Comparison of ENCODE assay signal across 9 cellular contexts in genomic region chr11:47234669-47235075, GRCh38. TPM values are rescaled to one million over a fixed set of nuclear protein-coding genes. Genes with fewer than 3 reads are reported as not detected.
DNase-seq lines count a peak whose midpoint lies in the region; ATAC-seq and TF ChIP-seq lines count a peak whose summit lies in the region.
"Had no signal": no experiment of that assay in that cellular context is flagged by ENCODE, and none has a peak within 500 bp of the region (broad histone marks: within the 10 kb centered on the region; RNA-seq: fewer than 3 reads in every experiment).

No MANE protein-coding gene starts in this region.

- no peak overlapping the region for H3K27ac ChIP-seq in foreskin keratinocyte
- H3K27ac ChIP-seq: neutrophil had no signal

- CTCF ChIA-PET in activated CD8-positive, alpha-beta memory T cell treated with anti-CD3 and anti-CD28 coated beads, Interleukin-2, amount 10 ng/mL, durations not matched to agents 7 days and 5 days (lab: Charles Lee), result interaction anchor here (1.0 to 3.6 kb wide), 3 partner anchors 14 to 57 kb away, joined by 3 to 14 read pairs (median 8); partner anchors contain the start of genes ACP2 and ARFGAP2

- H3K4me3 Mint-ChIP-seq in activated CD8-positive, alpha-beta memory T cell treated with anti-CD3 and anti-CD28 coated beads, Interleukin-2, amount 10 ng/mL, durations not matched to agents 7 days and 5 days, result no peak overlapping the region

- no peaks in the 10 kb centered on the region for H3K9me3 Mint-ChIP-seq in activated CD8-positive, alpha-beta memory T cell treated with anti-CD3 and anti-CD28 coated beads, Interleukin-2, amount 10 ng/mL, durations not matched to agents 7 days and 5 days (ENCODE audit: low read depth)

- H3K4me1 ChIP-seq in foreskin keratinocyte, result peaks cover 10% of the 10 kb centered on the region

- H3K36me3 Mint-ChIP-seq in activated CD8-positive, alpha-beta memory T cell treated with anti-CD3 and anti-CD28 coated beads, Interleukin-2, amount 10 ng/mL, durations not matched to agents 7 days and 5 days, result peaks cover 48% of the 10 kb centered on the region

- no peaks in the 10 kb centered on the region for H3K27me3 Mint-ChIP-seq in activated CD8-positive, alpha-beta memory T cell treated with anti-CD3 and anti-CD28 coated beads, Interleukin-2, amount 10 ng/mL, durations not matched to agents 7 days and 5 days

- H3K4me1 Mint-ChIP-seq in activated CD8-positive, alpha-beta memory T cell treated with anti-CD3 and anti-CD28 coated beads, Interleukin-2, amount 10 ng/mL, durations not matched to agents 7 days and 5 days, result peaks cover 28% of the 10 kb centered on the region

- TF ChIP-seq CTCF in foreskin keratinocyte (conservative IDR thresholded peaks at IDR 0.05), result no peak

- ATAC-seq in activated CD8-positive, alpha-beta memory T cell treated with anti-CD3 and anti-CD28 coated beads, Interleukin-2, amount 10 ng/mL, durations not matched to agents 7 days and 5 days, result peak; percentile 37
- ATAC-seq in esophagus mucosa (peak; percentile 23), HG03135 (IDR thresholded peaks at IDR 0.05; ENCODE audit: unreplicated experiment) (no peak), foreskin keratinocyte (no peak)

- peak overlapping the region; percentile 26 for H3K27ac Mint-ChIP-seq in activated CD8-positive, alpha-beta memory T cell treated with anti-CD3 and anti-CD28 coated beads, Interleukin-2, amount 10 ng/mL, durations not matched to agents 7 days and 5 days

- DNase-seq in NCI-H1092 treated with DMSO at 0.1 percent for 48 hours (lab: John Stamatoyannopoulos, UW) (peak; percentile 60), DMS 273 treated with DMSO at 0.1 percent for 48 hours (lab: John Stamatoyannopoulos, UW) (no peak), foreskin keratinocyte (no peak), iPS-NIHi7 (ENCODE audit: extremely low spot score) (no peak)
- DNase-seq in activated CD8-positive, alpha-beta memory T cell treated with anti-CD3 and anti-CD28 coated beads, Interleukin-2, amount 10 ng/mL, durations not matched to agents 7 days and 5 days, result no peak
- DNase-seq in stimulated activated CD4-positive, alpha-beta T cell treated with anti-CD3 and anti-CD28 coated beads, Interleukin-2, amount 100 ng/mL, for 4 hours (ENCODE audit: low read depth), result peak; percentile 19

- H3K27me3 ChIP-seq in foreskin keratinocyte, result no peaks in the 10 kb centered on the region
- H3K27me3 ChIP-seq: neutrophil had no signal

RNA-seq across cellular contexts. Expression of gene ACP2, which starts 13.9 kb away (rescaled TPM):
- total RNA-seq in activated CD8-positive, alpha-beta memory T cell treated with anti-CD3 and anti-CD28 coated beads, Interleukin-2, amount 10 ng/mL, durations not matched to agents 7 days and 5 days, result 10 to 100 TPM; 26.0 to 29.7 TPM
- total RNA-seq in esophagus mucosa, result 12.7 TPM
- total RNA-seq in foreskin keratinocyte, result 22.6 and 23.6 TPM in 2 replicates
- 20.2 and 20.8 TPM in 2 replicates for polyA plus RNA-seq in foreskin keratinocyte

RNA-seq across cellular contexts. Expression of gene DDB2, which starts 19.9 kb away (rescaled TPM):
- total RNA-seq in activated CD8-positive, alpha-beta memory T cell treated with anti-CD3 and anti-CD28 coated beads, Interleukin-2, amount 10 ng/mL, durations not matched to agents 7 days and 5 days, result 100 to 1,000 TPM; 155 to 216 TPM
- total RNA-seq in esophagus mucosa, result 49.3 TPM
- total RNA-seq in foreskin keratinocyte, result 57.9 and 67.0 TPM in 2 replicates
- 61.9 and 71.7 TPM in 2 replicates for polyA plus RNA-seq in foreskin keratinocyte

RNA-seq across cellular contexts. Expression of gene NR1H3, which starts 23.1 kb away (rescaled TPM):
- 10 to 100 TPM in 1 of 2 experiments, 1 to 10 TPM in 1; 7.5 to 10.2 TPM for total RNA-seq in activated CD8-positive, alpha-beta memory T cell treated with anti-CD3 and anti-CD28 coated beads, Interleukin-2, amount 10 ng/mL, durations not matched to agents 7 days and 5 days
- 5.8 TPM for total RNA-seq in esophagus mucosa
- 8.8 and 8.9 TPM in 2 replicates for total RNA-seq in foreskin keratinocyte
- 8.5 and 9.2 TPM in 2 replicates for polyA plus RNA-seq in foreskin keratinocyte

RNA-seq across cellular contexts. Expression of gene MADD, which starts 35.3 kb away (rescaled TPM):
- total RNA-seq in activated CD8-positive, alpha-beta memory T cell treated with anti-CD3 and anti-CD28 coated beads, Interleukin-2, amount 10 ng/mL, durations not matched to agents 7 days and 5 days, result 10 to 100 TPM; 88.5 to 91.2 TPM
- total RNA-seq in esophagus mucosa (11.4 TPM), foreskin keratinocyte (15.3 and 16.8 TPM in 2 replicates)
- 7.7 and 8.0 TPM in 2 replicates for polyA plus RNA-seq in foreskin keratinocyte

RNA-seq across cellular contexts. Expression of gene PACSIN3, which starts 48.4 kb away (rescaled TPM):
- 1 to 10 TPM in 1 of 2 experiments, under 1 TPM in 1; 0.64 to 2.2 TPM for total RNA-seq in activated CD8-positive, alpha-beta memory T cell treated with anti-CD3 and anti-CD28 coated beads, Interleukin-2, amount 10 ng/mL, durations not matched to agents 7 days and 5 days
- total RNA-seq in esophagus mucosa (55.3 TPM), foreskin keratinocyte (67.9 and 71.4 TPM in 2 replicates)
- polyA plus RNA-seq in foreskin keratinocyte, result 85.9 and 87.5 TPM in 2 replicates

Comparison
In these comparisons a context has a peak if more than half of its experiments do, and no peak if none do; other contexts are left out.
1. DNase-seq: peak in NCI-H1092 treated with DMSO at 0.1 percent for 48 hours (single experiment) and stimulated activated CD4-positive, alpha-beta T cell treated with anti-CD3 and anti-CD28 coated beads, Interleukin-2, amount 100 ng/mL, for 4 hours (single experiment); none in activated CD8-positive, alpha-beta memory T cell treated with anti-CD3 and anti-CD28 coated beads, Interleukin-2, amount 10 ng/mL, durations not matched to agents 7 days and 5 days (single experiment), DMS 273 treated with DMSO at 0.1 percent for 48 hours (single experiment), foreskin keratinocyte (0 of 2) and iPS-NIHi7 (single experiment).
2. ATAC-seq: peak in activated CD8-positive, alpha-beta memory T cell treated with anti-CD3 and anti-CD28 coated beads, Interleukin-2, amount 10 ng/mL, durations not matched to agents 7 days and 5 days (single experiment) and esophagus mucosa (single experiment); none in HG03135 (single experiment) and foreskin keratinocyte (single experiment).